Comparison of ENCODE assay signal across 16 cellular contexts in genomic region chr2:59881214-59881613, GRCh38.
"Had no signal": no experiment of that assay in that cellular context is flagged by ENCODE, and none has a peak within 500 bp of the region (broad histone marks: within the 10 kb centered on the region; RNA-seq: fewer than 3 reads in every experiment).

No MANE protein-coding gene starts in this region.

- H3K4me3 ChIP-seq: MG63 had no signal

- ATAC-seq: SK-N-SH treated with all-trans-retinoic acid at 6 μM for 48 hours had no signal

- H3K27me3 ChIP-seq: MG63 had no signal

- H3K36me3 ChIP-seq: MG63 had no signal

- DNase-seq: KBM-7, MG63, NCI-H1092, NCI-H1105 treated with DMSO at 0.1 percent for 48 hours, NCI-H1417 treated with DMSO at 0.1 percent for 48 hours, NCI-H146, NCI-H1694 treated with DMSO at 0.1 percent for 48 hours, NCI-H1930, NCI-H2081, NCI-H2107, NCI-H2227 treated with DMSO at 0.1 percent for 48 hours, NCI-H524, NCI-H69, NCI-H774, RPMI8226 had no signal

- H3K9me3 ChIP-seq: MG63 had no signal
